13 cellular contexts compared by ENCODE assay signal in the genomic region with DNA sequence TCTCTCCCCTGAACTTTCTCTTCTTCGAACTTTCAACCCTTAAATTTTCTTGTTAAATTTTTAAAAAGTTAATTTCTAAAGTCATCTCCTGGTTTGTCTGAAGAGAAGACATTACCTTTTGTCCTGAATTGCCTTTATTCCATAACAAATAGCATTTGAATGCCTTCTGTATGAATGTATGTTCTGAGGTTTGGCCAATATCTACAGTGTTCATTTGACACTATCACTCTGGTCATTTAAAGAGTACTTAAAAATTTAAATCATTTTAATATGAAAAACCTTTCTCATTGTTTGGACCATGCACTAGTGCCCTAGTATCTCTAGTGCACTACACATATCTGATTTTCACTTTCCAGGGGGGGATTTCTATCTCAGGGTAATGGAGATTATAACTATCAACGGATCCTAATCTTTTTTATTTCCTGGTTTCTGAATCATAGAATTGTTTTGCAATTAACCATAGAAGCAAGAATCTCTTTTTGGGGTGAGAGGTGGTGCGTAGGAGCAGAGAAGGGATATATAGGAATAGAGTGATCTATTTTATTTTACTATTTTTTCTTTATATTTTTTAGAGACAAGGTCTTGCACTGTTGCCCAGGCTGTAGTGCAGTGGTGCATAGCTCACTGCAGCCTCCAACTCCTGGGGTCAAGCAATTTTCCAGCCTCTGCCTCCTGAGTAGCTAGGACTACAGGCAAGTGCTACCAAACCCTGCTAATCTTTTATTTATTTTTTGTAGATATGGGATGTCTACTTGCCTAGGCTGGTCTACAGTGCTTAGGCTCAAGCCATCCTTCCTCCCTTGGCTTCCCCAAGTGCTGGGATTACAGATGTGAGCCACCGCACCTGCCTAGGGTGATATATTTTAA. TPM values are rescaled to one million over a fixed set of nuclear protein-coding genes. Genes with fewer than 3 reads are reported as not detected.
"Had no signal": no experiment of that assay in that cellular context is flagged by ENCODE, and none has a peak within 500 bp of the region (broad histone marks: within the 10 kb centered on the region; RNA-seq: fewer than 3 reads in every experiment).

No MANE protein-coding gene starts in this region.

- H3K4me1 ChIP-seq: parathyroid adenoma had no signal

- H3K9me3 ChIP-seq: mucosa of descending colon, thoracic aorta had no signal

- H3K4me1 Mint-ChIP-seq: activated B cell treated with CpG ODN at 0.5 μM for 24 hours; activated naive CD8-positive, alpha-beta T cell treated with anti-CD3 and anti-CD28 coated beads, Interleukin-2, amount 10 ng/mL, durations not matched to agents 7 days and 5 days had no signal

- H2AFZ ChIP-seq: parathyroid adenoma had no signal

- H3K4me3 Mint-ChIP-seq: activated B cell treated with CpG ODN at 0.5 μM for 24 hours; activated CD8-positive, alpha-beta T cell treated with anti-CD3 and anti-CD28 coated beads, Interleukin-2, amount 10 ng/mL, durations not matched to agents 7 days and 5 days; activated naive CD8-positive, alpha-beta T cell treated with anti-CD3 and anti-CD28 coated beads, Interleukin-2, amount 10 ng/mL, durations not matched to agents 7 days and 5 days; naive thymus-derived CD4-positive, alpha-beta T cell; stimulated activated effector memory CD8-positive, alpha-beta T cell treated with anti-CD3 and anti-CD28 coated beads, Interleukin-12 subunit alpha, Interleukin-12 subunit beta, amount 100 ng/mL, for 72 hours had no signal

- H3K36me3 ChIP-seq: thoracic aorta had no signal

- H3K36me3 Mint-ChIP-seq: activated naive CD8-positive, alpha-beta T cell treated with anti-CD3 and anti-CD28 coated beads, Interleukin-2, amount 10 ng/mL, durations not matched to agents 7 days and 5 days; naive thymus-derived CD4-positive, alpha-beta T cell; stimulated activated effector memory CD8-positive, alpha-beta T cell treated with anti-CD3 and anti-CD28 coated beads, Interleukin-12 subunit alpha, Interleukin-12 subunit beta, amount 100 ng/mL, for 72 hours had no signal

- H3K9me3 Mint-ChIP-seq: activated B cell treated with CpG ODN at 0.5 μM for 24 hours; activated naive CD8-positive, alpha-beta T cell treated with anti-CD3 and anti-CD28 coated beads, Interleukin-2, amount 10 ng/mL, durations not matched to agents 7 days and 5 days; naive thymus-derived CD4-positive, alpha-beta T cell; stimulated activated effector memory CD8-positive, alpha-beta T cell treated with anti-CD3 and anti-CD28 coated beads, Interleukin-12 subunit alpha, Interleukin-12 subunit beta, amount 100 ng/mL, for 72 hours had no signal

- H3K27ac Mint-ChIP-seq: activated B cell treated with CpG ODN at 0.5 μM for 24 hours; activated CD8-positive, alpha-beta T cell treated with anti-CD3 and anti-CD28 coated beads, Interleukin-2, amount 10 ng/mL, durations not matched to agents 7 days and 5 days; activated naive CD8-positive, alpha-beta T cell treated with anti-CD3 and anti-CD28 coated beads, Interleukin-2, amount 10 ng/mL, durations not matched to agents 7 days and 5 days; naive thymus-derived CD4-positive, alpha-beta T cell; stimulated activated effector memory CD8-positive, alpha-beta T cell treated with anti-CD3 and anti-CD28 coated beads, Interleukin-12 subunit alpha, Interleukin-12 subunit beta, amount 100 ng/mL, for 72 hours had no signal

- H3K9ac ChIP-seq: parathyroid adenoma had no signal

- H3K27ac ChIP-seq: parathyroid adenoma, thoracic aorta had no signal

- DNase-seq: activated B cell treated with CpG ODN at 0.5 μM for 24 hours; activated CD4-positive, alpha-beta T cell treated with anti-CD3 and anti-CD28 coated beads for 48 hours; activated CD8-positive, alpha-beta memory T cell treated with anti-CD3 and anti-CD28 coated beads, Interleukin-2, amount 50 U/mL, for 48 hours; activated CD8-positive, alpha-beta T cell treated with anti-CD3 and anti-CD28 coated beads, Interleukin-2, amount 10 ng/mL, durations not matched to agents 7 days and 5 days; activated naive CD8-positive, alpha-beta T cell treated with anti-CD3 and anti-CD28 coated beads, Interleukin-2, amount 10 ng/mL, durations not matched to agents 7 days and 5 days; anterior cingulate cortex; dermis blood vessel endothelial cell; islet precursor cell; mucosa of descending colon; naive thymus-derived CD4-positive, alpha-beta T cell had no signal

- H3K4me3 ChIP-seq: mucosa of descending colon, thoracic aorta had no signal

- ATAC-seq: activated CD8-positive, alpha-beta T cell treated with anti-CD3 and anti-CD28 coated beads, Interleukin-2, amount 10 ng/mL, durations not matched to agents 7 days and 5 days; naive thymus-derived CD4-positive, alpha-beta T cell; stimulated activated effector memory CD8-positive, alpha-beta T cell treated with anti-CD3 and anti-CD28 coated beads, Interleukin-12 subunit alpha, Interleukin-12 subunit beta, amount 100 ng/mL, for 72 hours had no signal

RNA-seq across cellular contexts. Expression of gene TANC1, which starts 25.5 kb away (rescaled TPM):
- total RNA-seq: activated B cell treated with CpG ODN at 0.5 μM for 24 hours had no signal
